Comparison of ENCODE assay signal across 7 cellular contexts in the genomic region with DNA sequence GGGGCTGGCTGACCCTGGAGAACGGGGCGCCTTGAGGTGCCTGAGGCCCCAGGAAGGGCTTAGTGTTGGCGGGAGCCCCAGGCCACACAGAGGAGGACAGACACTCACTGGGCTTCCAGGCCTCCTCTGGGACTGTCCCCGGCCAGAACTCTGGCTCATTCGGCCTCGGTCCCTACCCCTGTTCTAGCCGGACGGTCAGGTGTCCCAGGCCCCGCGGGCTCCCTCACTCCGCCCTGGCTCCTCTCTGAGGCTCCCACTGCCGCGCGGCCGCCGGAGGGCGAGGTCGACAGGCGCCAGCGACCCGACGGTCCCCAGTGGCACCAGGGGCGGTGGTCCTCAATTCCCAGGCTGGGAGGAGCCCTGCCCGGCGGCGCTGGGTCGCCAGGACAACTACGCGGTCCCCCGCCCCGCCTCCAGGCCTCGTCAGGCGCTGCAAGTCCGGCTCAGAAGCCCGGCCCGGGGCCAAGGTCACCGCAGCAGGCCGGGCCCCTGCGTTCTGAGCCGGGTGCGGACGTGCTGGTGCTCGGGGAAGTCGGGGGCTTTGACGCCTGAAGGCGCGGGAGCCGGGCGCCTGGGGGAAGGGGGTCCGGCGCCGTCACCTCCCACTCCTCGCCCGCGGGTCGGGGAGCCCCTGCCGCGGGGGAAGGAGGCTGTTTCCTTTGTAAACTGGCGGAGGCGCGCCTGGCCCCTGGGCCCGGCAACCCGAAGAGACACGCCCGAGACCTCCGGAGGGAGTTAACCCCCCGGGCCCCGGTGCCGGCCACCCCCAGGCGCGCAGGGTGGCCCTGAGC. TPM values are rescaled to one million over a fixed set of nuclear protein-coding genes. Genes with fewer than 3 reads are reported as not detected.
DNase-seq lines count a peak whose midpoint lies in the region; ATAC-seq, FAIRE-seq and TF ChIP-seq lines count a peak whose summit lies in the region.

No MANE protein-coding gene starts in this region.

- H3K14ac ChIP-seq in H1 (ENCODE audit: insufficient read length), result no peak overlapping the region

- no peak for TF ChIP-seq EP300 in H1 (IDR thresholded peaks at IDR 0.05; ENCODE audit: borderline replicate concordance in 1 of 2, low read depth in 2 of 2, low read length in 2 of 2)

- POLR2A ChIA-PET in H1 (lab: Charles Lee; ENCODE audit: partially characterized antibody), result interaction anchor here (0.6 kb wide), 1 partner anchor 14 kb away, joined by 3 read pairs; no protein-coding TSS in a partner anchor

- H4K91ac ChIP-seq in H1 (replicated peaks; ENCODE audit: insufficient read length, low read length), result peak overlapping the region; percentile 40

- H2AK5ac ChIP-seq in H1 (ENCODE audit: low read depth, low read length), result no peak overlapping the region; the same call in 1 of the 2 replicates

- no peak overlapping the region for H2BK12ac ChIP-seq in H1 (ENCODE audit: low read depth, low read length)

- peak in 1 of 2 experiments; percentile 19; a peak in 1 of 4 replicates for TF ChIP-seq RAD21 in H1 (IDR thresholded peaks at IDR 0.05 in 1 of 2, conservative IDR thresholded peaks at IDR 0.05 in 1 of 2; ENCODE audit: low read depth in 2 of 2, low read length in 2 of 2)

- H3K4me1 ChIP-seq in H1 (replicated peaks in 1 of 4; ENCODE audit: control insufficient read depth in 3 of 4, insufficient read depth in 4 of 4, low read length in 3 of 4), result peaks cover 0 to 25% (median 15%) of the 10 kb centered on the region in 4 experiments; a peak in 6 of 7 replicates
- peaks cover 39 to 42% of the 10 kb centered on the region in 2 donors for H3K4me1 ChIP-seq in mucosa of rectum (ENCODE audit: control insufficient read depth in 2 of 2, insufficient read depth in 2 of 2, low read length in 2 of 2)

- no peak overlapping the region for H4K5ac ChIP-seq in H1 (ENCODE audit: insufficient read length, low read depth, low read length)

- no peak overlapping the region for H3K23ac ChIP-seq in H1 (ENCODE audit: insufficient read length)

- H3K79me2 ChIP-seq in H1 (ENCODE audit: control insufficient read depth in 1 of 2, insufficient read depth in 2 of 2, low read length in 2 of 2), result no peaks in the 10 kb centered on the region

- H3K36me3 ChIP-seq in MG63, result peaks cover 7% of the 10 kb centered on the region
- H3K36me3 ChIP-seq in H1 (ENCODE audit: control insufficient read depth in 2 of 4, insufficient read depth in 4 of 4, low read length in 3 of 4), result no peaks in the 10 kb centered on the region
- no peaks in the 10 kb centered on the region for H3K36me3 ChIP-seq in mucosa of rectum (ENCODE audit: control insufficient read depth in 2 of 2, insufficient read depth in 2 of 2, low read length in 2 of 2)

- peak overlapping the region; percentile 40; the same call in 1 of the 2 replicates for H4K8ac ChIP-seq in H1 (ENCODE audit: extremely low read depth, insufficient read depth, low read length)

- CTCF ChIA-PET in H1 (lab: Charles Lee; ENCODE audit: partially characterized antibody), result no interaction called here

- no peak overlapping the region for H3K4ac ChIP-seq in H1 (replicated peaks; ENCODE audit: insufficient read length, low read depth, low read length)

- FAIRE-seq in H1 (lab: Jason Lieb, UNC), result no peak

- 16% methylated on average over 36 of the region's 71 CpGs; no CpG with 5 or more reads in 1 of the 2 experiments for whole genome bisulfite sequencing in H1 (ENCODE audit: extremely low coverage in 1 of 2, insufficient coverage in 1 of 2, insufficient read length in 1 of 2, insufficient replicate concordance in 2 of 2, low coverage in 1 of 2, low lambda C conversion rate in 2 of 2, missing lambda C conversion rate in 1 of 2), 2 experiments

- 0 out of 3 replicates have a peak, but pooled peaks of 1 of the 2 experiments have one; percentile 12 for TF ChIP-seq POLR2A in H1 (IDR thresholded peaks at IDR 0.05; ENCODE audit: control extremely low read depth in 1 of 2, low read depth in 2 of 2, low read length in 2 of 2)

- H3K4me3 ChIP-seq in MG63 (peak overlapping the region; percentile 39), H1 (ENCODE audit: extremely low read depth in 1 of 4, insufficient read depth in 2 of 4, low read depth in 3 of 4, low read length in 4 of 4) (peak overlapping the region; percentile 34 to 66 (median 37); a peak in 7 of 8 replicates), mucosa of rectum (ENCODE audit: low read length in 2 of 2) (peak overlapping the region; percentile 31 to 64)

- peaks cover 10% of the 10 kb centered on the region for H3K23me2 ChIP-seq in H1 (ENCODE audit: low read depth, low read length)

- H3K4me2 ChIP-seq in H1 (ENCODE audit: insufficient read depth in 1 of 2, low read depth in 2 of 2, low read length in 2 of 2), result peak overlapping the region; percentile 27 to 69; a peak in 3 of 4 replicates

- H2BK15ac ChIP-seq in H1 (ENCODE audit: low read length), result no peak overlapping the region

- H2BK120ac ChIP-seq in H1 (replicated peaks; ENCODE audit: low read depth, low read length), result no peak overlapping the region

- ATAC-seq in GM21447 (IDR thresholded peaks at IDR 0.05; ENCODE audit: unreplicated experiment) (peak; percentile 13), GM21360 (IDR thresholded peaks at IDR 0.05; ENCODE audit: unreplicated experiment) (no peak)

- peak in 1 of 3 experiments; percentile 1; a peak in 1 of 4 replicates for TF ChIP-seq CTCF in H1 (IDR thresholded peaks at IDR 0.05; ENCODE audit: control extremely low read depth in 1 of 3, insufficient read depth in 1 of 3, low read depth in 1 of 3, low read length in 3 of 3)

- H3K9ac ChIP-seq in H1 (replicated peaks in 1 of 4; ENCODE audit: extremely low read depth in 1 of 4, low read depth in 3 of 4, low read length in 3 of 4) (no peak overlapping the region), mucosa of rectum (ENCODE audit: low read depth in 1 of 2, low read length in 2 of 2) (peak overlapping the region; percentile 72 to 89)

- no peak overlapping the region for H2BK20ac ChIP-seq in H1 (ENCODE audit: low read length)

- H2AFZ ChIP-seq in H1 (ENCODE audit: low read length), result no peak overlapping the region; the same call in 1 of the 2 replicates

- no peaks in the 10 kb centered on the region for H3K79me1 ChIP-seq in H1 (ENCODE audit: low read depth, low read length)

- H3K56ac ChIP-seq in H1 (replicated peaks; ENCODE audit: insufficient read length, low read depth, low read length), result no peak overlapping the region

- H3K9me3 ChIP-seq in MG63 (no peaks in the 10 kb centered on the region), H1 (ENCODE audit: insufficient read depth in 2 of 2, low read depth in 1 of 2, low read length in 1 of 2) (no peaks in the 10 kb centered on the region), mucosa of rectum (ENCODE audit: control insufficient read depth in 2 of 2, low read length in 2 of 2) (no peaks in the 10 kb centered on the region)

- peaks cover 0 to 7% of the 10 kb centered on the region in 2 experiments for H4K20me1 ChIP-seq in H1 (replicated peaks in 1 of 2; ENCODE audit: control insufficient read depth in 1 of 2, insufficient read depth in 2 of 2, low read length in 2 of 2)

- no peak overlapping the region for H3K27ac ChIP-seq in H1 (ENCODE audit: low read depth, low read length)
- peak overlapping the region; percentile 89 to 92 for H3K27ac ChIP-seq in mucosa of rectum (ENCODE audit: low read depth in 2 of 2, low read length in 2 of 2)

- peak; percentile 55 for DNase-seq in MG63
- peak in 1 of 2 experiments; percentile 86 for DNase-seq in H1 (ENCODE audit: low read depth in 1 of 2, low spot score in 2 of 2)
- no peak for DNase-seq in NCI-H2081 treated with DMSO at 0.1 percent for 48 hours (lab: John Stamatoyannopoulos, UW)
- no peak for DNase-seq in D341Med (ENCODE audit: low spot score)

- no peaks in the 10 kb centered on the region for H3K27me3 ChIP-seq in MG63
- peaks cover 0 to 10% (median 2%) of the 10 kb centered on the region in 4 experiments; a peak in 4 of 7 replicates for H3K27me3 ChIP-seq in H1 (replicated peaks in 1 of 4; ENCODE audit: control insufficient read depth in 3 of 4, extremely low read depth in 1 of 4, insufficient read depth in 3 of 4, low read length in 3 of 4)
- H3K27me3 ChIP-seq in mucosa of rectum (ENCODE audit: control insufficient read depth in 2 of 2, insufficient read depth in 2 of 2, low read length in 2 of 2), result no peaks in the 10 kb centered on the region

- H2BK5ac ChIP-seq in H1 (ENCODE audit: low read depth, low read length), result no peak overlapping the region

- no peak overlapping the region; the same call in 1 of the 2 replicates for H3K18ac ChIP-seq in H1 (ENCODE audit: extremely low read depth, low read length)

TF ChIP-seq in H1, 55 proteins besides CTCF, POLR2A, EP300 and RAD21:
- TF ChIP-seq, protein P1, sequence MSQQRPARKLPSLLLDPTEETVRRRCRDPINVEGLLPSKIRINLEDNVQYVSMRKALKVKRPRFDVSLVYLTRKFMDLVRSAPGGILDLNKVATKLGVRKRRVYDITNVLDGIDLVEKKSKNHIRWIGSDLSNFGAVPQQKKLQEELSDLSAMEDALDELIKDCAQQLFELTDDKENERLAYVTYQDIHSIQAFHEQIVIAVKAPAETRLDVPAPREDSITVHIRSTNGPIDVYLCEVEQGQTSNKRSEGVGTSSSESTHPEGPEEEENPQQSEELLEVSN (IDR thresholded peaks at IDR 0.05), result 0 out of 2 replicates have a peak, but pooled peaks have one; percentile 10
- TF ChIP-seq TEAD4 (IDR thresholded peaks at IDR 0.05; ENCODE audit: low read depth, low read length) (no peak), EGR1 (IDR thresholded peaks at IDR 0.05; ENCODE audit: borderline replicate concordance, low read depth, low read length) (no peak), GTF2F1 (IDR thresholded peaks at IDR 0.05; ENCODE audit: borderline replicate concordance, low read depth, low read length) (no peak), TBP (IDR thresholded peaks at IDR 0.05; ENCODE audit: low read depth, low read length) (peak; percentile 32; the same call in 1 of the 2 replicates), TAF1 (IDR thresholded peaks at IDR 0.05; ENCODE audit: low read depth, low read length) (0 out of 2 replicates have a peak, but pooled peaks have one; percentile 25), GABPA (IDR thresholded peaks at IDR 0.05; ENCODE audit: borderline replicate concordance, insufficient read depth, low read length) (peak; percentile 61; the same call in 1 of the 2 replicates), CREB1 (IDR thresholded peaks at IDR 0.05) (peak; percentile 34; the same call in 1 of the 2 replicates), KDM4A (IDR thresholded peaks at IDR 0.05; ENCODE audit: low read depth, low read length, severe bottlenecking) (peak; percentile 29)

RNA-seq across cellular contexts. Expression of gene PWWP2B, which starts 1.1 kb away (rescaled TPM):
- 20.1 and 25.2 TPM in 2 replicates for total RNA-seq in MG63 (2014; rRNA removed; shearing (Covaris generic); ENCODE audit: low replicate concordance)
- 10.8 and 11.0 TPM in 2 replicates for total RNA-seq in H1 (2021; fragmentation: NEBNext Ultra II Directional; extraction: Animal tissue kit (Norgen Biotek cat#: 25700))
- polyA plus RNA-seq in H1 (2011; rRNA removed), result 5.3 and 9.4 TPM in 2 replicates
- 7.2 TPM for polyA plus RNA-seq in H1 (2011; cell fraction: cytosol; rRNA removed)
- 17.0 TPM for polyA plus RNA-seq in H1 (2011; cell fraction: nucleus; rRNA removed)
- 4.8 to 8.4 TPM (median 8.0 TPM) in 4 replicates for polyA plus RNA-seq in H1 (2012, experiment 1 of 2)
- 6.0 TPM for polyA plus RNA-seq in H1 (2012, experiment 2 of 2)
- 6.0 TPM for polyA plus RNA-seq in H1 (2013, experiment 1 of 2)
- polyA plus RNA-seq in H1 (2013, experiment 2 of 2), result 5.5 TPM
- 1.2 and 1.4 TPM in 2 replicates for polyA minus RNA-seq in H1 (2011; rRNA and poly(A)+ RNA removed)
- 5.2 TPM for polyA minus RNA-seq in H1 (2011; cell fraction: cytosol; rRNA and poly(A)+ RNA removed)
- polyA minus RNA-seq in H1 (2011; cell fraction: nucleus; rRNA and poly(A)+ RNA removed), result 7.0 TPM

Comparison
In these comparisons a context has a peak if more than half of its experiments do, and no peak if none do; other contexts are left out.
1. H3K9ac ChIP-seq: peak in mucosa of rectum (2 of 2); none in H1 (0 of 4).
2. Peak in every context shown above with its lines, with median percentiles within 50 percentile points of each other: H3K4me3 ChIP-seq.